Comparison of ENCODE assay signal across 13 cellular contexts in the genomic region with DNA sequence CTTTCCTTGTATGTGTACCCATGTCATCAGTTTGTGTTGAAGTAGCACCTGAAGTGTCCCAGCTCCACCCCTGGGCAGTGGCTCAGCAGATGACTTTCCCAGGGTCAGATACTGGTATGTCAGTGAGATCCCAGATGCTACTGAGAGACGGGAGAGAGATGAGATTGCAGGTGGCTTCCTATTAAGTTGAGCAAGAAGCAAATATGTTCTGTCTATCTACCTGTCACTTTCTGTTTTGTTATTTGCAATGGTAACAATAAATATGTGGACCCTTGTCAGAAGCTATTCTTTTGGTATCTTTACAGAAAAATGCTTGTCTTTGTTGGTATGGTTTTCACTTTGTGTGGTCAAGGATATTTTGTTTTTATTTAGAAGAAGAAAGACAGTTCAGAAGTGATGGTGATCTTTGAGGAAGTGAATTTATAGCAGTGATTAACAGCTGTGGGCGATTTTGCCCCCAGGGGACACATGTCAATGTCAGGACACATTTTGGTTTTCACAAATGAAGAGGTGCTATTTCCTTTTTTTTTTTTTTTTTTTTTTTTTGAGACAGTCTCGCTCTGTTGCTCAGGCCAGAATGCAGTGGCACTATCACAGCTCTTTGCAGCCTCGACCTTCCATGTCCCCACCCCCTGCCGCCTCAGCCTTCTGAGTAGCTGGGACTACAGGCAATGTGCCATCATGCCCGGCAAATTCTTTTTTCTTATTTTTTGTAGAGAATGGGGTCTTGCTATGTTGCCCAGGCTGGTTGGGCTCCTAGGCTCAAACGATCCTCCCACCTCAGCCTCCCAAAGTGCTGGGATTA. TPM values are rescaled to one million over a fixed set of nuclear protein-coding genes. Genes with fewer than 3 reads are reported as not detected.
DNase-seq lines count a peak whose midpoint lies in the region; ATAC-seq, FAIRE-seq and TF ChIP-seq lines count a peak whose summit lies in the region.
"Had no signal": no experiment of that assay in that cellular context is flagged by ENCODE, and none has a peak within 500 bp of the region (broad histone marks: within the 10 kb centered on the region; RNA-seq: fewer than 3 reads in every experiment).

No MANE protein-coding gene starts in this region.

- H3K4me1 ChIP-seq in right atrium auricular region, result peaks cover 0 to 85% of the 10 kb centered on the region in 2 donors
- H3K4me1 ChIP-seq: suprapubic skin had no signal

- H3K36me3 ChIP-seq in right atrium auricular region, result no peaks in the 10 kb centered on the region

- TF ChIP-seq POLR2A in H54 (IDR thresholded peaks at IDR 0.05; ENCODE audit: low read depth, low read length), result no peak

- peaks cover 41% of the 10 kb centered on the region for H3K36me3 Mint-ChIP-seq in stimulated activated memory B cell treated with anti-CD40 and anti-IgM and Interleukin-4, amounts not matched to agents 10 μg/mL and 1 μg/mL and 100 μg/mL, for 72 hours

- H3K27me3 Mint-ChIP-seq in stimulated activated memory B cell treated with anti-CD40 and anti-IgM and Interleukin-4, amounts not matched to agents 10 μg/mL and 1 μg/mL and 100 μg/mL, for 72 hours, result no peaks in the 10 kb centered on the region

- no peak for FAIRE-seq in H54 (lab: Jason Lieb, UNC)

- H3K4me3 Mint-ChIP-seq in stimulated activated memory B cell treated with anti-CD40 and anti-IgM and Interleukin-4, amounts not matched to agents 10 μg/mL and 1 μg/mL and 100 μg/mL, for 72 hours, result peak overlapping the region; percentile 70

- peak overlapping the region; percentile 37 for H3K27ac ChIP-seq in right atrium auricular region
- H3K27ac ChIP-seq: suprapubic skin had no signal

- H3K9me3 ChIP-seq in right atrium auricular region, result no peaks in the 10 kb centered on the region
- H3K9me3 ChIP-seq: suprapubic skin had no signal

- no peak for TF ChIP-seq CTCF in right atrium auricular region (IDR thresholded peaks at IDR 0.05)

- ATAC-seq in HG02678 (IDR thresholded peaks at IDR 0.05; ENCODE audit: unreplicated experiment), result peak; percentile 74
- peak; percentile 79 for ATAC-seq in HG03571 (IDR thresholded peaks at IDR 0.05; ENCODE audit: unreplicated experiment)
- ATAC-seq in stimulated activated memory B cell treated with anti-CD40 and anti-IgM and Interleukin-4, amounts not matched to agents 10 μg/mL and 1 μg/mL and 100 μg/mL, for 72 hours, result peak; percentile 96

- H3K4me1 Mint-ChIP-seq in stimulated activated memory B cell treated with anti-CD40 and anti-IgM and Interleukin-4, amounts not matched to agents 10 μg/mL and 1 μg/mL and 100 μg/mL, for 72 hours, result peaks cover 92% of the 10 kb centered on the region

- peak overlapping the region; percentile 94 for H3K27ac Mint-ChIP-seq in stimulated activated memory B cell treated with anti-CD40 and anti-IgM and Interleukin-4, amounts not matched to agents 10 μg/mL and 1 μg/mL and 100 μg/mL, for 72 hours

- H3K9me3 Mint-ChIP-seq in stimulated activated memory B cell treated with anti-CD40 and anti-IgM and Interleukin-4, amounts not matched to agents 10 μg/mL and 1 μg/mL and 100 μg/mL, for 72 hours, result peaks cover 5% of the 10 kb centered on the region

- no peaks in the 10 kb centered on the region for H3K27me3 ChIP-seq in right atrium auricular region
- H3K27me3 ChIP-seq: suprapubic skin had no signal

- intact Hi-C loops in cardiac septum (cut with DNase I), result no loop called here

- H3K4me3 ChIP-seq in right atrium auricular region, result no peak overlapping the region
- H3K4me3 ChIP-seq: skin epidermis, suprapubic skin had no signal

- no peak for DNase-seq in right atrium auricular region (ENCODE audit: low spot score)
- no peak for DNase-seq in cardiac septum (ENCODE audit: low spot score)
- DNase-seq in RPMI8226, result no peak
- DNase-seq in H54 (ENCODE audit: insufficient read length, low spot score), result no peak
- DNase-seq in activated CD8-positive, alpha-beta memory T cell treated with anti-CD3 and anti-CD28 coated beads for 24 hours, result no peak
- DNase-seq: activated effector memory CD4-positive, alpha-beta T cell treated with Interleukin-2 at 50 U/mL for 16 hours; left cardiac atrium; NCI-H187 treated with DMSO at 0.1 percent for 48 hours had no signal

RNA-seq across cellular contexts. Expression of a gene that starts 21.4 kb away (rescaled TPM):
- total RNA-seq in right atrium auricular region (10 to 100 TPM; 56.9 to 91.0 TPM), cardiac septum (75.3 TPM)
